ENCODE assay signal across 37 cellular contexts in the genomic region with DNA sequence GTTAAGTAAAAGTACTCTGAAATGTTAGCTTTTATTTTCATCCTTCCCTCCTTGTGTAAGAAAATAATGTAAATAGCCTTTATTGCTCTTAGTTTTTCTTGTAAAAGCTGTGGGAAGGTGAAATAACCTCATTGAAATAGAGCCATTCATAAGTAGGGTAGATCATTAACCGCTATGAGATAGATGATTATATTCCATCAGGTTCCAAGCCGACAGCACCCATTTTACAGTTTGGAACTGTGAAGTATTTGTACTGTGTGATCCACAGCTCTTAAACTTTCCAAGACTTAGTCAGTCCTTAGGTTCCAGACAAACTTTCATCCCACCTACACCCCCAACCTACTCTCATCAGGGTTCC.
"Had no signal": no experiment of that assay in that cellular context is flagged by ENCODE, and none has a peak within 500 bp of the region (broad histone marks: within the 10 kb centered on the region; RNA-seq: fewer than 3 reads in every experiment).

No MANE protein-coding gene starts in this region.

- ATAC-seq: activated CD4-positive, alpha-beta T cell treated with anti-CD3 and anti-CD28 coated beads for 36 hours; activated CD8-positive, alpha-beta memory T cell treated with anti-CD3 and anti-CD28 coated beads, Interleukin-2, amount 10 ng/mL, durations not matched to agents 7 days and 5 days; activated CD8-positive, alpha-beta T cell treated with anti-CD3 and anti-CD28 coated beads, Interleukin-2, amount 10 ng/mL, durations not matched to agents 7 days and 5 days; activated naive CD8-positive, alpha-beta T cell treated with anti-CD3 and anti-CD28 coated beads, Interleukin-2, amount 50 U/mL, for 24 hours; effector memory CD8-positive, alpha-beta T cell; gastroesophageal sphincter; heart right ventricle had no signal

- DNase-seq: activated CD4-positive, alpha-beta memory T cell treated with anti-CD3 and anti-CD28 coated beads for 36 hours; activated CD4-positive, alpha-beta T cell treated with anti-CD3 and anti-CD28 coated beads for 36 hours; activated CD4-positive, alpha-beta T cell treated with anti-CD3 and anti-CD28 coated beads, Interleukin-2, amount 10 ng/mL, durations not matched to agents 24 days and 14 days; activated CD4-positive, CD25-positive, alpha-beta regulatory T cell; activated CD4-positive, CD25-positive, alpha-beta regulatory T cell treated with anti-CD3 and anti-CD28 coated beads, Interleukin-2, amount 50 U/mL, for 72 hours; activated CD8-positive, alpha-beta memory T cell treated with anti-CD3 and anti-CD28 coated beads, Interleukin-2, amount 10 ng/mL, durations not matched to agents 7 days and 5 days; activated CD8-positive, alpha-beta memory T cell treated with anti-CD3 and anti-CD28 coated beads, Interleukin-2, amount 50 U/mL, for 4 hours; activated CD8-positive, alpha-beta T cell treated with anti-CD3 and anti-CD28 coated beads, Interleukin-2, amount 10 ng/mL, durations not matched to agents 7 days and 5 days; activated effector memory CD4-positive, alpha-beta T cell treated with anti-CD3 and anti-CD28 coated beads, Interleukin-2, amount 50 U/mL, for 16 hours; activated naive CD4-positive, alpha-beta T cell treated with anti-CD3 and anti-CD28 coated beads for 36 hours; activated naive CD8-positive, alpha-beta T cell treated with anti-CD3 and anti-CD28 coated beads for 36 hours; activated naive CD8-positive, alpha-beta T cell treated with anti-CD3 and anti-CD28 coated beads, Interleukin-2, amount 50 U/mL, for 24 hours; activated T-cell treated with anti-CD3 and anti-CD28 coated beads, Interleukin-2, amount 50 U/mL, for 1 hour; activated T-cell treated with anti-CD3 and anti-CD28 coated beads, Interleukin-2, amount 50 U/mL, for 48 hours; adrenal gland; amygdala; aorta; central memory CD4-positive, alpha-beta T cell; cerebellar nuclear complex; cortex of kidney; dermis blood vessel endothelial cell; effector CD4-positive, alpha-beta T cell; effector memory CD8-positive, alpha-beta T cell; esophagus squamous epithelium; foreskin melanocyte; heart right ventricle; T-helper 2 cell had no signal

- H3K27ac ChIP-seq: adrenal gland, breast epithelium, cardiac muscle cell, epithelial cell of prostate, esophagus squamous epithelium, gastroesophageal sphincter, heart right ventricle had no signal

- H3K4me1 ChIP-seq: adrenal gland, breast epithelium, esophagus squamous epithelium, heart right ventricle had no signal

- H3K4me3 ChIP-seq: adrenal gland, breast epithelium, cardiac muscle cell, esophagus squamous epithelium, gastroesophageal sphincter, heart right ventricle had no signal

- FAIRE-seq: endometrium, endothelial cell of umbilical vein had no signal

- H3K36me3 ChIP-seq: adrenal gland, breast epithelium, cardiac muscle cell, esophagus squamous epithelium, gastroesophageal sphincter, heart right ventricle had no signal

- H3K27ac Mint-ChIP-seq: activated CD4-positive, alpha-beta memory T cell treated with anti-CD3 and anti-CD28 coated beads for 36 hours; activated CD4-positive, alpha-beta T cell treated with anti-CD3 and anti-CD28 coated beads for 36 hours; activated CD4-positive, alpha-beta T cell treated with anti-CD3 and anti-CD28 coated beads, Interleukin-2, amount 10 ng/mL, durations not matched to agents 24 days and 14 days; activated CD8-positive, alpha-beta memory T cell treated with anti-CD3 and anti-CD28 coated beads, Interleukin-2, amount 10 ng/mL, durations not matched to agents 7 days and 5 days; activated CD8-positive, alpha-beta T cell treated with anti-CD3 and anti-CD28 coated beads, Interleukin-2, amount 10 ng/mL, durations not matched to agents 7 days and 5 days; activated naive CD4-positive, alpha-beta T cell treated with anti-CD3 and anti-CD28 coated beads for 36 hours; activated naive CD4-positive, alpha-beta T cell treated with anti-CD3 and anti-CD28 coated beads, Interleukin-2, amount 50 U/mL, for 24 hours; activated naive CD8-positive, alpha-beta T cell treated with anti-CD3 and anti-CD28 coated beads for 36 hours; activated naive CD8-positive, alpha-beta T cell treated with anti-CD3 and anti-CD28 coated beads, Interleukin-2, amount 50 U/mL, for 24 hours; activated T-helper 1 cell treated with anti-CD3 and anti-CD28 coated beads, Interleukin-12 subunit alpha, Interleukin-12 subunit beta, Interleukin-2, Interleukin-4 antibody, amounts not matched to agents 30 ng/mL and 10 ng/mL and 1 ng/mL, durations not matched to agents 14 hours and 24 hours and 36 hours; activated T-helper 2 cell treated with anti-CD3 and anti-CD28 coated beads, Interferon-gamma antibody, Interleukin-2, Interleukin-4, amounts not matched to agents 10 μg/mL and 5 μg/mL and 100 μg/mL, durations not matched to agents 14 hours and 24 hours and 36 hours; brain; effector memory CD8-positive, alpha-beta T cell had no signal

- H3K9me3 Mint-ChIP-seq: activated naive CD4-positive, alpha-beta T cell treated with anti-CD3 and anti-CD28 coated beads for 36 hours; activated naive CD4-positive, alpha-beta T cell treated with anti-CD3 and anti-CD28 coated beads, Interleukin-2, amount 50 U/mL, for 24 hours; activated naive CD8-positive, alpha-beta T cell treated with anti-CD3 and anti-CD28 coated beads for 36 hours; activated naive CD8-positive, alpha-beta T cell treated with anti-CD3 and anti-CD28 coated beads, Interleukin-2, amount 50 U/mL, for 24 hours; activated T-helper 2 cell treated with anti-CD3 and anti-CD28 coated beads, Interferon-gamma antibody, Interleukin-2, Interleukin-4, amounts not matched to agents 10 μg/mL and 5 μg/mL and 100 μg/mL, durations not matched to agents 14 hours and 24 hours and 36 hours; brain had no signal

- H3K4me3 Mint-ChIP-seq: activated CD4-positive, alpha-beta memory T cell treated with anti-CD3 and anti-CD28 coated beads for 36 hours; activated CD4-positive, alpha-beta T cell treated with anti-CD3 and anti-CD28 coated beads for 36 hours; activated CD4-positive, alpha-beta T cell treated with anti-CD3 and anti-CD28 coated beads, Interleukin-2, amount 10 ng/mL, durations not matched to agents 24 days and 14 days; activated CD8-positive, alpha-beta memory T cell treated with anti-CD3 and anti-CD28 coated beads, Interleukin-2, amount 10 ng/mL, durations not matched to agents 7 days and 5 days; activated CD8-positive, alpha-beta T cell treated with anti-CD3 and anti-CD28 coated beads, Interleukin-2, amount 10 ng/mL, durations not matched to agents 7 days and 5 days; activated naive CD4-positive, alpha-beta T cell treated with anti-CD3 and anti-CD28 coated beads for 36 hours; activated naive CD4-positive, alpha-beta T cell treated with anti-CD3 and anti-CD28 coated beads, Interleukin-2, amount 50 U/mL, for 24 hours; activated naive CD8-positive, alpha-beta T cell treated with anti-CD3 and anti-CD28 coated beads for 36 hours; activated naive CD8-positive, alpha-beta T cell treated with anti-CD3 and anti-CD28 coated beads, Interleukin-2, amount 50 U/mL, for 24 hours; activated T-helper 1 cell treated with anti-CD3 and anti-CD28 coated beads, Interleukin-12 subunit alpha, Interleukin-12 subunit beta, Interleukin-2, Interleukin-4 antibody, amounts not matched to agents 30 ng/mL and 10 ng/mL and 1 ng/mL, durations not matched to agents 14 hours and 24 hours and 36 hours; brain; effector memory CD8-positive, alpha-beta T cell had no signal

- H3K36me3 Mint-ChIP-seq: activated CD4-positive, alpha-beta memory T cell treated with anti-CD3 and anti-CD28 coated beads for 36 hours; activated CD8-positive, alpha-beta memory T cell treated with anti-CD3 and anti-CD28 coated beads, Interleukin-2, amount 10 ng/mL, durations not matched to agents 7 days and 5 days; activated naive CD4-positive, alpha-beta T cell treated with anti-CD3 and anti-CD28 coated beads, Interleukin-2, amount 50 U/mL, for 24 hours; brain had no signal

- H3K9me3 ChIP-seq: adrenal gland, breast epithelium, esophagus squamous epithelium, gastroesophageal sphincter, heart right ventricle had no signal

- H3K27me3 Mint-ChIP-seq: activated CD8-positive, alpha-beta memory T cell treated with anti-CD3 and anti-CD28 coated beads, Interleukin-2, amount 10 ng/mL, durations not matched to agents 7 days and 5 days had no signal

- H3K27me3 ChIP-seq: adrenal gland, breast epithelium, esophagus squamous epithelium, gastroesophageal sphincter, heart right ventricle had no signal

- H3K4me1 Mint-ChIP-seq: activated CD4-positive, alpha-beta T cell treated with anti-CD3 and anti-CD28 coated beads for 36 hours; activated CD4-positive, alpha-beta T cell treated with anti-CD3 and anti-CD28 coated beads, Interleukin-2, amount 10 ng/mL, durations not matched to agents 24 days and 14 days; activated CD8-positive, alpha-beta memory T cell treated with anti-CD3 and anti-CD28 coated beads, Interleukin-2, amount 10 ng/mL, durations not matched to agents 7 days and 5 days; activated naive CD4-positive, alpha-beta T cell treated with anti-CD3 and anti-CD28 coated beads, Interleukin-2, amount 50 U/mL, for 24 hours; activated naive CD8-positive, alpha-beta T cell treated with anti-CD3 and anti-CD28 coated beads for 36 hours; activated naive CD8-positive, alpha-beta T cell treated with anti-CD3 and anti-CD28 coated beads, Interleukin-2, amount 50 U/mL, for 24 hours; brain had no signal
